ENCODE assay signal across 8 cellular contexts in the genomic region with DNA sequence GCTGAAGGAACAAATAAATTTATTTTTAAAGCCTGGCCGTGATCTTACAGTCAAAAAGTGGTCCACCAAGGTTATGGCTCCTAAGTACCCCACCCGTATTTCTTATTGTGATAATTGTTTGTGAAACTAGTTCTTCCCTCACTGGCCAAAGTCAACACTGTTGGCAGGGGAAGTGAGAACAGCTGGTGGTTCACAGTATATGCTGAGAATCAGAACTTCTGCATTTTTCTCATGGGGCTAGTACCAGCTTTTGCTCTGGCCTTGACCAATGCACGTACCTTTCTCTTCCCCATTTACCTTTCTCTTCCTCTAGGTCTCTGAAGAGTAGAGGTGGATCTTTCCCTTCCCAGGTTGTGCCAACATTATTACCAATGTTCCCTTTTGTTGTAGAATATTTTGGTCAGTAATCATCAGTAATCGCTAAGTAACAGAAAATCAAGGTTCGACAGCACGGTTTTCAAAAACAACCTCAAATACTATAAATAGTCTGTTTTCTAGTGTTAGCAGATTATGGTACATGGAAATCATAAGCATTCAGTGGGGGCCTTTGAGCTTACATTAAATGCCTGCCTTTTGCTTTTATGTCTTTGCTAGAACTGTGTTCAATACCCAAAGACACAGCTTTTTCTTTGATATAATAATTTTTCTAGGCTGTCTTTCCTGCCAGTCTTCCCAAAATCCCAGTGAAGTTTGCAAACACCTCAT.
DNase-seq lines count a peak whose midpoint lies in the region; ATAC-seq lines count a peak whose summit lies in the region.

No MANE protein-coding gene starts in this region.

- peaks cover 15% of the 10 kb centered on the region for H3K9me3 Mint-ChIP-seq in natural killer cell treated with Interleukin-12 subunit alpha and Interleukin-12 subunit beta and Interleukin-15 and Interleukin-18, amount 100 ng/mL, for 72 hours

- peak; percentile 64 for DNase-seq in SIG-M5 (lab: John Stamatoyannopoulos, UW)
- DNase-seq in natural killer cell treated with Interleukin-12 subunit alpha and Interleukin-12 subunit beta and Interleukin-15 and Interleukin-18, amount 100 ng/mL, for 72 hours (ENCODE audit: low spot score), result no peak
- no peak for DNase-seq in NCI-H510A treated with DMSO at 0.1 percent for 48 hours (lab: John Stamatoyannopoulos, UW)
- DNase-seq in LoVo (ENCODE audit: low spot score), result no peak
- no peak for DNase-seq in activated CD4-positive, CD25-positive, alpha-beta regulatory T cell (lab: John Stamatoyannopoulos, UW)
- DNase-seq in NCI-H2081 (lab: John Stamatoyannopoulos, UW), result no peak

- H3K36me3 Mint-ChIP-seq in natural killer cell treated with Interleukin-12 subunit alpha and Interleukin-12 subunit beta and Interleukin-15 and Interleukin-18, amount 100 ng/mL, for 72 hours, result peaks cover 35% of the 10 kb centered on the region

- ATAC-seq in GM19043 (IDR thresholded peaks at IDR 0.05; ENCODE audit: low read depth, unreplicated experiment), result peak; percentile 99
- ATAC-seq in HG02973 (IDR thresholded peaks at IDR 0.05; ENCODE audit: unreplicated experiment), result peak; percentile 100
- ATAC-seq in natural killer cell treated with Interleukin-12 subunit alpha and Interleukin-12 subunit beta and Interleukin-15 and Interleukin-18, amount 100 ng/mL, for 72 hours, result peak in 1 of 2 donors; percentile 36

- no peaks in the 10 kb centered on the region for H3K27me3 Mint-ChIP-seq in natural killer cell treated with Interleukin-12 subunit alpha and Interleukin-12 subunit beta and Interleukin-15 and Interleukin-18, amount 100 ng/mL, for 72 hours

- peaks cover 52 to 62% of the 10 kb centered on the region in 2 donors for H3K4me1 Mint-ChIP-seq in natural killer cell treated with Interleukin-12 subunit alpha and Interleukin-12 subunit beta and Interleukin-15 and Interleukin-18, amount 100 ng/mL, for 72 hours (ENCODE audit: low read depth in 2 of 2)

- H3K27ac Mint-ChIP-seq in natural killer cell treated with Interleukin-12 subunit alpha and Interleukin-12 subunit beta and Interleukin-15 and Interleukin-18, amount 100 ng/mL, for 72 hours, result peak overlapping the region; percentile 67 to 92

- H3K4me3 Mint-ChIP-seq in natural killer cell treated with Interleukin-12 subunit alpha and Interleukin-12 subunit beta and Interleukin-15 and Interleukin-18, amount 100 ng/mL, for 72 hours, result peak overlapping the region; percentile 40
